ENCODE assay signal across 2 cellular contexts in the genomic region with DNA sequence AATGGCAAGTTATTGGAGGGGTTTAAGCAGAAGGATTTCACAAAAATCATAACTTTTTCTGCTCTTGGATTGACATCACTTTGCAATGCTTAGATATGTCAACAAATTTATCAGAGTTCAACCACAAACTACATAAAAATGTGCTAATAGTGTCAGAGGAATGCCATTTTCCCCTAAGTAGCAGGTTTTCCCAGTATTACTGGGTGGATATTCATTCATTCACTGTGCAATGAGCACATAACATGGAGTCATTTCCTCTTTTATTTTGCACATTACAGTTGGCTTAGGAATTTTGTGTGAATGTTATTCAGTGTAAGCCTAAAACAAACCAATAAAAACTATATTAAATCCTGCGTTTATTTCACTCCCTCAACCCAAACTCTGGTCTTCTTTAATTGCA.
TF ChIP-seq lines count a peak whose summit lies in the region.

No MANE protein-coding gene starts in this region.

TF ChIP-seq in GM23338, 12 proteins besides CTCF, POLR2A, EP300 and RAD21 (continues in another document):
- TF ChIP-seq NANOG (IDR thresholded peaks at IDR 0.05; ENCODE audit: borderline replicate concordance) (no peak), JUNB (IDR thresholded peaks at IDR 0.05; ENCODE audit: unreplicated experiment) (no peak), ZNF331 (CRISPR knock-in tag; IDR thresholded peaks at IDR 0.05; ENCODE audit: low read depth) (no peak), EZH2phosphoT487 (IDR thresholded peaks at IDR 0.05; ENCODE audit: unreplicated experiment) (no peak), EZH2 (IDR thresholded peaks at IDR 0.05; ENCODE audit: low read depth, unreplicated experiment) (no peak), ZNF114 (CRISPR knock-in tag; IDR thresholded peaks at IDR 0.05) (no peak), POLR2AphosphoS5 (IDR thresholded peaks at IDR 0.05; ENCODE audit: low read depth) (no peak)
- TF ChIP-seq, protein P1, sequence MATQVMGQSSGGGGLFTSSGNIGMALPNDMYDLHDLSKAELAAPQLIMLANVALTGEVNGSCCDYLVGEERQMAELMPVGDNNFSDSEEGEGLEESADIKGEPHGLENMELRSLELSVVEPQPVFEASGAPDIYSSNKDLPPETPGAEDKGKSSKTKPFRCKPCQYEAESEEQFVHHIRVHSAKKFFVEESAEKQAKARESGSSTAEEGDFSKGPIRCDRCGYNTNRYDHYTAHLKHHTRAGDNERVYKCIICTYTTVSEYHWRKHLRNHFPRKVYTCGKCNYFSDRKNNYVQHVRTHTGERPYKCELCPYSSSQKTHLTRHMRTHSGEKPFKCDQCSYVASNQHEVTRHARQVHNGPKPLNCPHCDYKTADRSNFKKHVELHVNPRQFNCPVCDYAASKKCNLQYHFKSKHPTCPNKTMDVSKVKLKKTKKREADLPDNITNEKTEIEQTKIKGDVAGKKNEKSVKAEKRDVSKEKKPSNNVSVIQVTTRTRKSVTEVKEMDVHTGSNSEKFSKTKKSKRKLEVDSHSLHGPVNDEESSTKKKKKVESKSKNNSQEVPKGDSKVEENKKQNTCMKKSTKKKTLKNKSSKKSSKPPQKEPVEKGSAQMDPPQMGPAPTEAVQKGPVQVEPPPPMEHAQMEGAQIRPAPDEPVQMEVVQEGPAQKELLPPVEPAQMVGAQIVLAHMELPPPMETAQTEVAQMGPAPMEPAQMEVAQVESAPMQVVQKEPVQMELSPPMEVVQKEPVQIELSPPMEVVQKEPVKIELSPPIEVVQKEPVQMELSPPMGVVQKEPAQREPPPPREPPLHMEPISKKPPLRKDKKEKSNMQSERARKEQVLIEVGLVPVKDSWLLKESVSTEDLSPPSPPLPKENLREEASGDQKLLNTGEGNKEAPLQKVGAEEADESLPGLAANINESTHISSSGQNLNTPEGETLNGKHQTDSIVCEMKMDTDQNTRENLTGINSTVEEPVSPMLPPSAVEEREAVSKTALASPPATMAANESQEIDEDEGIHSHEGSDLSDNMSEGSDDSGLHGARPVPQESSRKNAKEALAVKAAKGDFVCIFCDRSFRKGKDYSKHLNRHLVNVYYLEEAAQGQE (IDR thresholded peaks at IDR 0.05; ENCODE audit: unreplicated experiment): no peak
- TF ChIP-seq, protein P2, sequence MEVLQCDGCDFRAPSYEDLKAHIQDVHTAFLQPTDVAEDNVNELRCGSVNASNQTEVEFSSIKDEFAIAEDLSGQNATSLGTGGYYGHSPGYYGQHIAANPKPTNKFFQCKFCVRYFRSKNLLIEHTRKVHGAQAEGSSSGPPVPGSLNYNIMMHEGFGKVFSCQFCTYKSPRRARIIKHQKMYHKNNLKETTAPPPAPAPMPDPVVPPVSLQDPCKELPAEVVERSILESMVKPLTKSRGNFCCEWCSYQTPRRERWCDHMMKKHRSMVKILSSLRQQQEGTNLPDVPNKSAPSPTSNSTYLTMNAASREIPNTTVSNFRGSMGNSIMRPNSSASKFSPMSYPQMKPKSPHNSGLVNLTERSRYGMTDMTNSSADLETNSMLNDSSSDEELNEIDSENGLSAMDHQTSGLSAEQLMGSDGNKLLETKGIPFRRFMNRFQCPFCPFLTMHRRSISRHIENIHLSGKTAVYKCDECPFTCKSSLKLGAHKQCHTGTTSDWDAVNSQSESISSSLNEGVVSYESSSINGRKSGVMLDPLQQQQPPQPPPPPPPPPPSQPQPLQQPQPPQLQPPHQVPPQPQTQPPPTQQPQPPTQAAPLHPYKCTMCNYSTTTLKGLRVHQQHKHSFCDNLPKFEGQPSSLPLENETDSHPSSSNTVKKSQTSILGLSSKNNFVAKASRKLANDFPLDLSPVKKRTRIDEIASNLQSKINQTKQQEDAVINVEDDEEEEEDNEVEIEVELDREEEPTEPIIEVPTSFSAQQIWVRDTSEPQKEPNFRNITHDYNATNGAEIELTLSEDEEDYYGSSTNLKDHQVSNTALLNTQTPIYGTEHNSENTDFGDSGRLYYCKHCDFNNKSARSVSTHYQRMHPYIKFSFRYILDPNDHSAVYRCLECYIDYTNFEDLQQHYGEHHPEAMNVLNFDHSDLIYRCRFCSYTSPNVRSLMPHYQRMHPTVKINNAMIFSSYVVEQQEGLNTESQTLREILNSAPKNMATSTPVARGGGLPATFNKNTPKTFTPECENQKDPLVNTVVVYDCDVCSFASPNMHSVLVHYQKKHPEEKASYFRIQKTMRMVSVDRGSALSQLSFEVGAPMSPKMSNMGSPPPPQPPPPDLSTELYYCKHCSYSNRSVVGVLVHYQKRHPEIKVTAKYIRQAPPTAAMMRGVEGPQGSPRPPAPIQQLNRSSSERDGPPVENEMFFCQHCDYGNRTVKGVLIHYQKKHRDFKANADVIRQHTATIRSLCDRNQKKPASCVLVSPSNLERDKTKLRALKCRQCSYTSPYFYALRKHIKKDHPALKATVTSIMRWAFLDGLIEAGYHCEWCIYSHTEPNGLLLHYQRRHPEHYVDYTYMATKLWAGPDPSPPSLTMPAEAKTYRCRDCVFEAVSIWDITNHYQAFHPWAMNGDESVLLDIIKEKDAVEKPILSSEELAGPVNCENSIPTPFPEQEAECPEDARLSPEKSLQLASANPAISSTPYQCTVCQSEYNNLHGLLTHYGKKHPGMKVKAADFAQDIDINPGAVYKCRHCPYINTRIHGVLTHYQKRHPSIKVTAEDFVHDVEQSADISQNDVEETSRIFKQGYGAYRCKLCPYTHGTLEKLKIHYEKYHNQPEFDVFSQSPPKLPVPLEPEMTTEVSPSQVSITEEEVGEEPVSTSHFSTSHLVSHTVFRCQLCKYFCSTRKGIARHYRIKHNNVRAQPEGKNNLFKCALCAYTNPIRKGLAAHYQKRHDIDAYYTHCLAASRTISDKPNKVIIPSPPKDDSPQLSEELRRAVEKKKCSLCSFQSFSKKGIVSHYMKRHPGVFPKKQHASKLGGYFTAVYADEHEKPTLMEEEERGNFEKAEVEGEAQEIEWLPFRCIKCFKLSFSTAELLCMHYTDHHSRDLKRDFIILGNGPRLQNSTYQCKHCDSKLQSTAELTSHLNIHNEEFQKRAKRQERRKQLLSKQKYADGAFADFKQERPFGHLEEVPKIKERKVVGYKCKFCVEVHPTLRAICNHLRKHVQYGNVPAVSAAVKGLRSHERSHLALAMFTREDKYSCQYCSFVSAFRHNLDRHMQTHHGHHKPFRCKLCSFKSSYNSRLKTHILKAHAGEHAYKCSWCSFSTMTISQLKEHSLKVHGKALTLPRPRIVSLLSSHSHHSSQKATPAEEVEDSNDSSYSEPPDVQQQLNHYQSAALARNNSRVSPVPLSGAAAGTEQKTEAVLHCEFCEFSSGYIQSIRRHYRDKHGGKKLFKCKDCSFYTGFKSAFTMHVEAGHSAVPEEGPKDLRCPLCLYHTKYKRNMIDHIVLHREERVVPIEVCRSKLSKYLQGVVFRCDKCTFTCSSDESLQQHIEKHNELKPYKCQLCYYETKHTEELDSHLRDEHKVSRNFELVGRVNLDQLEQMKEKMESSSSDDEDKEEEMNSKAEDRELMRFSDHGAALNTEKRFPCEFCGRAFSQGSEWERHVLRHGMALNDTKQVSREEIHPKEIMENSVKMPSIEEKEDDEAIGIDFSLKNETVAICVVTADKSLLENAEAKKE (CRISPR knock-in tag; IDR thresholded peaks at IDR 0.05): no peak
- TF ChIP-seq, protein P3, sequence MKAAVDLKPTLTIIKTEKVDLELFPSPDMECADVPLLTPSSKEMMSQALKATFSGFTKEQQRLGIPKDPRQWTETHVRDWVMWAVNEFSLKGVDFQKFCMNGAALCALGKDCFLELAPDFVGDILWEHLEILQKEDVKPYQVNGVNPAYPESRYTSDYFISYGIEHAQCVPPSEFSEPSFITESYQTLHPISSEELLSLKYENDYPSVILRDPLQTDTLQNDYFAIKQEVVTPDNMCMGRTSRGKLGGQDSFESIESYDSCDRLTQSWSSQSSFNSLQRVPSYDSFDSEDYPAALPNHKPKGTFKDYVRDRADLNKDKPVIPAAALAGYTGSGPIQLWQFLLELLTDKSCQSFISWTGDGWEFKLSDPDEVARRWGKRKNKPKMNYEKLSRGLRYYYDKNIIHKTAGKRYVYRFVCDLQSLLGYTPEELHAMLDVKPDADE (IDR thresholded peaks at IDR 0.05): no peak

TF ChIP-seq in H1, 55 proteins besides CTCF, POLR2A, EP300 and RAD21:
- TF ChIP-seq POU5F1 (IDR thresholded peaks at IDR 0.05; ENCODE audit: low read depth, low read length) (no peak), CBX8 (IDR thresholded peaks at IDR 0.05; ENCODE audit: borderline replicate concordance, low read depth, low read length) (no peak), YY1 (IDR thresholded peaks at IDR 0.05; ENCODE audit: low read depth, low read length) (no peak), PHF8 (conservative IDR thresholded peaks at IDR 0.05; ENCODE audit: low read depth, low read length) (no peak), CTBP2 (IDR thresholded peaks at IDR 0.05; ENCODE audit: borderline replicate concordance, insufficient read depth, insufficient read length, low read length) (no peak), CBX5 (IDR thresholded peaks at IDR 0.05; ENCODE audit: low read depth, low read length) (no peak), HDAC6 (IDR thresholded peaks at IDR 0.05; ENCODE audit: low read depth, low read length) (no peak), SP4 (IDR thresholded peaks at IDR 0.05; ENCODE audit: low read length) (no peak), RBBP5 (IDR thresholded peaks at IDR 0.05; ENCODE audit: borderline replicate concordance, low read depth, low read length) (no peak), MAFK (IDR thresholded peaks at IDR 0.05; ENCODE audit: low read depth, low read length) (no peak), HDAC2 (IDR thresholded peaks at IDR 0.05; ENCODE audit: borderline replicate concordance in 1 of 2, low read depth in 2 of 2, low read length in 2 of 2) (no peak), TAF1 (IDR thresholded peaks at IDR 0.05; ENCODE audit: low read depth, low read length) (no peak), TAF7 (optimal IDR thresholded peaks at IDR 0.05; ENCODE audit: borderline replicate concordance, low read depth, low read length) (no peak), JUND (IDR thresholded peaks at IDR 0.05; ENCODE audit: low read length) (no peak)
- TF ChIP-seq, protein P4, sequence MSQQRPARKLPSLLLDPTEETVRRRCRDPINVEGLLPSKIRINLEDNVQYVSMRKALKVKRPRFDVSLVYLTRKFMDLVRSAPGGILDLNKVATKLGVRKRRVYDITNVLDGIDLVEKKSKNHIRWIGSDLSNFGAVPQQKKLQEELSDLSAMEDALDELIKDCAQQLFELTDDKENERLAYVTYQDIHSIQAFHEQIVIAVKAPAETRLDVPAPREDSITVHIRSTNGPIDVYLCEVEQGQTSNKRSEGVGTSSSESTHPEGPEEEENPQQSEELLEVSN (IDR thresholded peaks at IDR 0.05): no peak
